Comparison of ENCODE assay signal across 17 cellular contexts in genomic region chr12:123145211-123145610, GRCh38. TPM values are rescaled to one million over a fixed set of nuclear protein-coding genes. Genes with fewer than 3 reads are reported as not detected.
A peak's percentile ranks its signal among the peaks of the same experiment; 100 is the strongest.
DNase-seq lines count a peak whose midpoint lies in the region; ATAC-seq, FAIRE-seq and TF ChIP-seq lines count a peak whose summit lies in the region.
"Had no signal": no experiment of that assay in that cellular context is flagged by ENCODE, and none has a peak within 500 bp of the region (broad histone marks: within the 10 kb centered on the region; RNA-seq: fewer than 3 reads in every experiment).

No MANE protein-coding gene starts in this region.

- H3K79me2 ChIP-seq in K562 (ENCODE audit: control insufficient read depth, insufficient read depth, low read length): peaks cover 26% of the 10 kb centered on the region; the same call in 2 of the 3 replicates

- H3K36me3 Mint-ChIP-seq in T-cell: no peaks in the 10 kb centered on the region

- H3K27ac ChIP-seq in BLaER1 treated with 17β-estradiol and CSF1 and Interleukin-3, amounts not matched to agents 10 nM and 100 nM: no peak overlapping the region
- peak overlapping the region; percentile 9 for H3K27ac ChIP-seq in KOPT-K1 (ENCODE audit: low read depth, low read length, poor library complexity, severe bottlenecking)
- no peak overlapping the region for H3K27ac ChIP-seq in K562 (ENCODE audit: extremely low read depth, low read depth, low read length)
- H3K27ac ChIP-seq in stomach: peak overlapping the region in 3 of 5 donors; percentile 87 to 92 (median 90)

- peaks cover 19 to 29% (median 25%) of the 10 kb centered on the region in 11 experiments for H3K27me3 ChIP-seq in BLaER1 treated with 17β-estradiol and CSF1 and Interleukin-3, amounts not matched to agents 10 nM and 100 nM
- H3K27me3 ChIP-seq in K562 (ENCODE audit: control insufficient read depth in 2 of 2, insufficient read depth in 2 of 2, low read length in 2 of 2) (no peaks in the 10 kb centered on the region), stomach (peaks cover 0 to 6% (median 0%) of the 10 kb centered on the region in 3 donors)
- H3K27me3 ChIP-seq: BE2C had no signal

- TF ChIP-seq POLR2A in K562 (conservative IDR thresholded peaks at IDR 0.05) (no peak), stomach (IDR thresholded peaks at IDR 0.05) (no peak)

- peak overlapping the region in 6 of 11 experiments; percentile 3 to 99 (median 94); a peak in 9 of 22 replicates for H3K4me2 ChIP-seq in BLaER1 treated with 17β-estradiol and CSF1 and Interleukin-3, amounts not matched to agents 10 nM and 100 nM
- no peak overlapping the region for H3K4me2 ChIP-seq in K562 (ENCODE audit: insufficient read depth, low read length)
- H3K4me2 ChIP-seq: A549 had no signal

- no peaks in the 10 kb centered on the region for H3K9me3 ChIP-seq in BLaER1 treated with 17β-estradiol and CSF1 and Interleukin-3, amounts not matched to agents 10 nM and 100 nM (replicated peaks in 1 of 11)
- H3K9me3 ChIP-seq in KOPT-K1 (ENCODE audit: insufficient read depth, low read length, poor library complexity, severe bottlenecking) (no peaks in the 10 kb centered on the region), K562 (replicated peaks; ENCODE audit: control insufficient read depth, insufficient read depth, low read depth, low read length) (no peaks in the 10 kb centered on the region), stomach (no peaks in the 10 kb centered on the region)
- H3K9me3 ChIP-seq: A549, BE2C had no signal

- peaks cover 54 to 72% (median 60%) of the 10 kb centered on the region in 3 donors for H3K4me1 Mint-ChIP-seq in T-cell

- POLR2A ChIA-PET in K562 (lab: Yijun Ruan, JAX): interaction anchor here (0.6 kb wide), 2 partner anchors 33 to 170 kb away, joined by 3 read pairs; partner anchors contain the start of gene OGFOD2
- POLR2A ChIA-PET in T-cell (lab: Charles Lee): no interaction called here

- no peak overlapping the region for H3K4me3 Mint-ChIP-seq in T-cell
- H3K4me3 Mint-ChIP-seq: H9 had no signal

- peaks cover 0 to 23% (median 0%) of the 10 kb centered on the region in 11 experiments; a peak in 6 of 22 replicates for H4K20me1 ChIP-seq in BLaER1 treated with 17β-estradiol and CSF1 and Interleukin-3, amounts not matched to agents 10 nM and 100 nM
- H4K20me1 ChIP-seq in K562 (replicated peaks; ENCODE audit: control insufficient read depth, insufficient read depth, low read length): peaks cover 13% of the 10 kb centered on the region

- FAIRE-seq in K562 (lab: Jason Lieb, UNC): no peak
- FAIRE-seq: A549, GM12878, GM18507 had no signal

- no peak for TF ChIP-seq EP300 in K562 (IDR thresholded peaks at IDR 0.05; ENCODE audit: low read length)
- TF ChIP-seq EP300 in stomach (IDR thresholded peaks at IDR 0.05): no peak

- H3K36me3 ChIP-seq in BLaER1 treated with 17β-estradiol and CSF1 and Interleukin-3, amounts not matched to agents 10 nM and 100 nM: no peaks in the 10 kb centered on the region
- peaks cover 22% of the 10 kb centered on the region for H3K36me3 ChIP-seq in KOPT-K1 (ENCODE audit: insufficient read depth, low read length)
- 0 out of 3 replicates have a peak, but pooled peaks cover 5% of the 10 kb centered on the region for H3K36me3 ChIP-seq in K562 (ENCODE audit: control insufficient read depth, insufficient read depth, low read length)
- H3K36me3 ChIP-seq in stomach: no peaks in the 10 kb centered on the region
- H3K36me3 ChIP-seq: BE2C had no signal

- TF ChIP-seq CTCF in K562 (IDR thresholded peaks at IDR 0.05 in 2 of 3, conservative IDR thresholded peaks at IDR 0.05 in 1 of 3; ENCODE audit: insufficient read depth in 2 of 3, low read depth in 1 of 3, low read length in 3 of 3) (no peak), stomach (IDR thresholded peaks at IDR 0.05) (no peak)

- H3K9me3 Mint-ChIP-seq in T-cell: no peaks in the 10 kb centered on the region
- H3K9me3 Mint-ChIP-seq: H9 had no signal

- no TSS peak for BruUV-seq in K562 (replicated peaks; lab: Mats Ljungman, UMichigan)

- no peak overlapping the region for H3K9ac ChIP-seq in BLaER1 treated with 17β-estradiol and CSF1 and Interleukin-3, amounts not matched to agents 10 nM and 100 nM
- no peak overlapping the region for H3K9ac ChIP-seq in K562 (ENCODE audit: insufficient read depth in 1 of 2, low read depth in 2 of 2, low read length in 2 of 2)

- CTCF ChIA-PET in K562 (lab: Yijun Ruan, JAX; ENCODE audit: low intra/inter-chr PET ratio): no interaction called here
- CTCF ChIA-PET in T-cell (lab: Charles Lee): interaction anchor here in 1 of 2 donors (0.5 kb wide), 1 partner anchor 1845 kb away, joined by 6 read pairs; no protein-coding TSS in a partner anchor

- WGBS in K562 (ENCODE audit: insufficient coverage, low coverage, missing lambda C conversion rate): 0% methylated on average over 2 of the region's 2 CpGs
- WGBS in stomach, 5 donors: 72 to 91% (median 79%) methylated on average over 2 of the region's 2 CpGs

- in situ Hi-C loops in K562 (cut with MboI): no loop called here

- H3K27ac Mint-ChIP-seq in T-cell: peak overlapping the region in 1 of 2 donors; percentile 61
- H3K27ac Mint-ChIP-seq: H9 had no signal

- intact Hi-C loops in K562 (cut with micrococcal nuclease) (loop anchor here (5.0 to 10.0 kb wide), 3 partner anchors 87 to 160 kb away; partner anchors contain the start of genes ARL6IP4, MPHOSPH9 and MTRFR), stomach (cut with DNase I; ENCODE audit: low total_unique reads) (loop anchor here (10.0 kb wide), 1 partner anchor 100 kb away; no protein-coding TSS in a partner anchor)

- no peak overlapping the region for H3K4me3 ChIP-seq in BLaER1 treated with 17β-estradiol and CSF1 and Interleukin-3, amounts not matched to agents 10 nM and 100 nM
- H3K4me3 ChIP-seq in K562: no peak overlapping the region
- no peak overlapping the region for H3K4me3 ChIP-seq in stomach
- H3K4me3 ChIP-seq: A549, GM12878 had no signal

- DNase-seq in K562 (ENCODE audit: extremely low read depth in 1 of 4, low spot score in 3 of 4) (peak in 1 of 4 experiments; percentile 41), stomach (no peak), T-cell (no peak)
- DNase-seq: BE2C, Calu3, DMS 273 treated with DMSO at 0.1 percent for 48 hours, GOT3, H9, IMR-90, KG1 had no signal

- ATAC-seq in K562: no peak
- ATAC-seq in GM18517 (IDR thresholded peaks at IDR 0.05; ENCODE audit: unreplicated experiment): no peak
- ATAC-seq in T-cell (replicated peaks in 1 of 4): no peak
- no peak for ATAC-seq in HG03159 (IDR thresholded peaks at IDR 0.05; ENCODE audit: unreplicated experiment)
- ATAC-seq: A549, GM12878 had no signal

- peaks cover 67 to 92% (median 82%) of the 10 kb centered on the region in 10 experiments for H3K4me1 ChIP-seq in BLaER1 treated with 17β-estradiol and CSF1 and Interleukin-3, amounts not matched to agents 10 nM and 100 nM
- H3K4me1 ChIP-seq in K562 (replicated peaks in 1 of 2; ENCODE audit: control insufficient read depth in 2 of 2, insufficient read depth in 2 of 2, low read length in 2 of 2): peaks cover 24 to 53% of the 10 kb centered on the region in 2 experiments
- H3K4me1 ChIP-seq in stomach: peaks cover 38 to 80% (median 61%) of the 10 kb centered on the region in 4 donors

- TF ChIP-seq RAD21 in K562 (CRISPR knock-in tag; conservative IDR thresholded peaks at IDR 0.05 in 1 of 2, IDR thresholded peaks at IDR 0.05 in 1 of 2): no peak

- no peak overlapping the region for H2AFZ ChIP-seq in K562 (ENCODE audit: low read depth, low read length)

- H3K9me1 ChIP-seq in K562 (ENCODE audit: control insufficient read depth, insufficient read depth, low read length): peaks cover 5% of the 10 kb centered on the region

- H3K27me3 Mint-ChIP-seq in T-cell: no peaks in the 10 kb centered on the region

TF ChIP-seq in K562, 482 proteins besides CTCF, POLR2A, EP300 and RAD21 (continues in another document):
- no peak for TF ChIP-seq ZBTB2 (IDR thresholded peaks at IDR 0.05)
- no peak for TF ChIP-seq CREM (IDR thresholded peaks at IDR 0.05; ENCODE audit: low read depth)
- TF ChIP-seq KLF1 (tag; IDR thresholded peaks at IDR 0.05): no peak
- no peak for TF ChIP-seq EWSR1 (IDR thresholded peaks at IDR 0.05; ENCODE audit: borderline replicate concordance, low read depth, partially characterized antibody)
- 0 out of 4 replicates have a peak, but pooled peaks have one; percentile 7 to 8 for TF ChIP-seq KDM1A (IDR thresholded peaks at IDR 0.05)
- TF ChIP-seq SMARCA5 (IDR thresholded peaks at IDR 0.05): no peak
- TF ChIP-seq NR2F6 (CRISPR knock-in tag; IDR thresholded peaks at IDR 0.05): no peak
- no peak for TF ChIP-seq DNMT1 (IDR thresholded peaks at IDR 0.05)
- TF ChIP-seq PHTF2 (CRISPR knock-in tag; IDR thresholded peaks at IDR 0.05): no peak

RNA-seq across cellular contexts. Expression of gene PITPNM2, which starts 5.7 kb away (rescaled TPM):
- total RNA-seq in K562 (2011; cell fraction: chromatin; rRNA removed; ENCODE audit: low replicate concordance): 47.2 and 96.1 TPM in 2 replicates
- 35.9 and 38.0 TPM in 2 replicates for total RNA-seq in K562 (2011; cell fraction: nucleolus; rRNA removed)
- 28.2 and 28.5 TPM in 2 replicates for total RNA-seq in K562 (2011; cell fraction: nucleoplasm; rRNA removed)
- total RNA-seq in K562 (2014; rRNA removed) (2.6 and 3.2 TPM in 2 replicates), K562 (2014; rRNA removed; fragmentation: Illumina TruSeq; extraction: Trizol) (1.8 and 2.9 TPM in 2 replicates), K562 (2015; rRNA removed; fragmentation: Illumina TruSeq; extraction: Trizol) (1.3 and 1.4 TPM in 2 replicates), K562 (2021) (10.4 and 10.8 TPM in 2 replicates), stomach (10 to 100 TPM in 3 of 5 donors, 1 to 10 TPM in 2; 5.2 to 28.1 (median 13.4) TPM), T-cell (10 to 100 TPM; 32.0 to 56.5 (median 34.8) TPM)
- polyA plus RNA-seq in K562 (2011; rRNA removed) (3.6 and 3.8 TPM in 2 replicates), K562 (2014; fragmentation: Illumina TruSeq; extraction: Trizol) (4.0 and 5.0 TPM in 2 replicates), K562 (2014; fragmentation: Nextera tagmentation; extraction: Ambion mirVana) (under 1 TPM; 0.03 to 0.14 TPM), K562 (2014; rRNA removed) (5.1 TPM in 2 replicates), stomach (1 to 10 TPM; 1.8 to 5.9 (median 4.6) TPM)
- 1.7 and 2.8 TPM in 2 replicates for polyA plus RNA-seq in K562 (2011; cell fraction: cytosol; rRNA removed)
- polyA plus RNA-seq in K562 (2011; cell fraction: nucleus; rRNA removed): 17.3 and 27.0 TPM in 2 replicates
- 4.0 and 6.1 TPM in 2 replicates for polyA plus RNA-seq in K562 (2012)
- 3.7 and 5.9 TPM in 2 replicates for polyA minus RNA-seq in K562 (2011; rRNA and poly(A)+ RNA removed)
- polyA minus RNA-seq in K562 (2011; cell fraction: cytosol; rRNA and poly(A)+ RNA removed): 2.4 and 4.4 TPM in 2 replicates
- 11.3 and 13.1 TPM in 2 replicates for polyA minus RNA-seq in K562 (2011; cell fraction: nucleus; rRNA and poly(A)+ RNA removed)

Comparison
In these comparisons a context has a peak if more than half of its experiments do, and no peak if none do; other contexts are left out.
1. H3K27ac ChIP-seq: peak in KOPT-K1 (single experiment) and stomach (3 of 5); none in BLaER1 treated with 17β-estradiol and CSF1 and Interleukin-3, amounts not matched to agents 10 nM and 100 nM (0 of 11) and K562 (single experiment).